12 cellular contexts compared by ENCODE assay signal in the genomic region with DNA sequence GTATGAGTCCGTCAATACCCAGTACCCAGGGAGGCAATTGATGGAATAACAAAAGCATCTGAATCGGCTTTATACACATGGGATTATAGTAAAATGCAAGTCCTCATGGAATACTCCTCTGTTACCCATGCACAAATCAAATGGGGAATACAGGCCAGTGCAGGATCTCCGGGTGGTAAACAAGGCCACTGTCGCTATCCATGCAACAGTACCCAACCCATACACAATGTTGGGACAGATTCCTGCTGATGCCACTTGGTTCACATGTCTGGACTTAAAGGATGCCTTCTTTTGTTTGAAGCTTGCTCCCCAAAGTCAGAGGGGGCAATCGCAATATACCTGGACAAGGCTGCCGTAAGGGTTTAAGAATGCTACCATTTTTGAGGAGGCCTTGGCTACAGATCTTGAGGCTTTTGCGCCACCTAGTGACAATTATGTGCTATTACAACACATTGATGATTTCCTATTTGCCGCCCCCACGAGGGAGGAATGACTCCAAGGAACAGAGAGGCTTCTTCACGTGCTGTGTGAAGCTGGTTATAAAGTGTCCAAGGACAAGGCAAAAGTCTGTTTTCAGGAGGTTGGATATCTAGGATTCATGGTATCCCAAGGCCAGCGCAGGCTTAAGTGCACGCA. TPM values are rescaled to one million over a fixed set of nuclear protein-coding genes. Genes with fewer than 3 reads are reported as not detected.
A peak's percentile ranks its signal among the peaks of the same experiment; 100 is the strongest.
DNase-seq lines count a peak whose midpoint lies in the region; ATAC-seq, FAIRE-seq and TF ChIP-seq lines count a peak whose summit lies in the region.
"Not testable (repeated sequence)": the region's sequence is repeated elsewhere in the genome, so short reads cannot be mapped to it uniquely, and the experiment has no call there.
"Had no signal": no experiment of that assay in that cellular context is flagged by ENCODE, and none has a peak within 500 bp of the region (broad histone marks: within the 10 kb centered on the region; RNA-seq: fewer than 3 reads in every experiment).

No MANE protein-coding gene starts in this region.

- no CpG with 5 or more reads among the region's 12 CpGs for WGBS in H1 (ENCODE audit: extremely low coverage in 1 of 2, insufficient coverage in 1 of 2, insufficient read length in 1 of 2, insufficient replicate concordance in 2 of 2, low coverage in 1 of 2, low lambda C conversion rate in 2 of 2, missing lambda C conversion rate in 1 of 2), 2 experiments

- not testable (repeated sequence) for H3K27ac Mint-ChIP-seq in activated CD8-positive, alpha-beta T cell treated with anti-CD3 and anti-CD28 coated beads for 36 hours; stimulated activated naive CD8-positive, alpha-beta T cell treated with anti-CD3 and anti-CD28 coated beads, Interleukin-15, amount 100 ng/mL, for 72 hours

- not testable (repeated sequence) for H2AK5ac ChIP-seq in H1 (ENCODE audit: low read depth, low read length)

- not testable (repeated sequence) for H3K56ac ChIP-seq in H1 (replicated peaks; ENCODE audit: insufficient read length, low read depth, low read length)

- H3K79me1 ChIP-seq in H1 (ENCODE audit: low read depth, low read length): not testable (repeated sequence)

- not testable (repeated sequence) for H2BK15ac ChIP-seq in H1 (ENCODE audit: low read length)

- H3K4me3 Mint-ChIP-seq in activated CD8-positive, alpha-beta T cell treated with anti-CD3 and anti-CD28 coated beads for 36 hours; stimulated activated naive CD8-positive, alpha-beta T cell treated with anti-CD3 and anti-CD28 coated beads, Interleukin-15, amount 100 ng/mL, for 72 hours: not testable (repeated sequence)

- H3K4me3 ChIP-seq in Panc1 (ENCODE audit: low read depth in 2 of 2, low read length in 2 of 2); H1 (ENCODE audit: extremely low read depth in 1 of 4, insufficient read depth in 2 of 4, low read depth in 3 of 4, low read length in 4 of 4); lower lobe of right lung: not testable (repeated sequence)

- DNase-seq in D721Med (ENCODE audit: insufficient read length, low spot score); Panc1 (ENCODE audit: low read depth, low spot score); activated CD8-positive, alpha-beta T cell treated with anti-CD3 and anti-CD28 coated beads for 36 hours; H1 (ENCODE audit: low read depth in 1 of 2, low spot score in 2 of 2); left ventricle myocardium superior; lower lobe of right lung; stimulated activated naive CD8-positive, alpha-beta T cell treated with anti-CD3 and anti-CD28 coated beads, Interleukin-15, amount 100 ng/mL, for 72 hours: not testable (repeated sequence)

- H3K18ac ChIP-seq in H1 (ENCODE audit: extremely low read depth, low read length): not testable (repeated sequence)

- H3K27me3 ChIP-seq in Panc1 (ENCODE audit: control insufficient read depth, insufficient read depth, low read length); H1 (replicated peaks in 1 of 4; ENCODE audit: control insufficient read depth in 3 of 4, extremely low read depth in 1 of 4, insufficient read depth in 3 of 4, low read length in 3 of 4); lower lobe of right lung (ENCODE audit: low read depth): not testable (repeated sequence)

- not testable (repeated sequence) for TF ChIP-seq EP300 in H1 (IDR thresholded peaks at IDR 0.05; ENCODE audit: borderline replicate concordance in 1 of 2, low read depth in 2 of 2, low read length in 2 of 2)

- H3K14ac ChIP-seq in H1 (ENCODE audit: insufficient read length): not testable (repeated sequence)

- not testable (repeated sequence) for TF ChIP-seq POLR2A in H1 (IDR thresholded peaks at IDR 0.05; ENCODE audit: control extremely low read depth in 1 of 2, low read depth in 2 of 2, low read length in 2 of 2)

- not testable (repeated sequence) for H3K36me3 Mint-ChIP-seq in activated CD8-positive, alpha-beta T cell treated with anti-CD3 and anti-CD28 coated beads for 36 hours (ENCODE audit: low read depth)

- H4K20me1 ChIP-seq in H1 (replicated peaks in 1 of 2; ENCODE audit: control insufficient read depth in 1 of 2, insufficient read depth in 2 of 2, low read length in 2 of 2): not testable (repeated sequence)

- POLR2A ChIA-PET in Panc1 (lab: Charles Lee); activated CD8-positive, alpha-beta T cell treated with anti-CD3 and anti-CD28 coated beads for 36 hours (lab: Charles Lee); H1 (lab: Charles Lee; ENCODE audit: partially characterized antibody): not testable (repeated sequence)

- not testable (repeated sequence) for H2BK120ac ChIP-seq in H1 (replicated peaks; ENCODE audit: low read depth, low read length)

- not testable (repeated sequence) for H3K4me2 ChIP-seq in H1 (ENCODE audit: insufficient read depth in 1 of 2, low read depth in 2 of 2, low read length in 2 of 2)

- not testable (repeated sequence) for H3K9me3 Mint-ChIP-seq in activated CD8-positive, alpha-beta T cell treated with anti-CD3 and anti-CD28 coated beads for 36 hours
- peaks cover 13 to 16% of the 10 kb centered on the region in 2 donors for H3K9me3 Mint-ChIP-seq in stimulated activated naive CD8-positive, alpha-beta T cell treated with anti-CD3 and anti-CD28 coated beads, Interleukin-15, amount 100 ng/mL, for 72 hours

- not testable (repeated sequence) for H3K23me2 ChIP-seq in H1 (ENCODE audit: low read depth, low read length)

- CTCF ChIA-PET in Panc1 (lab: Charles Lee); activated CD8-positive, alpha-beta T cell treated with anti-CD3 and anti-CD28 coated beads for 36 hours (lab: Charles Lee); H1 (lab: Charles Lee; ENCODE audit: partially characterized antibody): not testable (repeated sequence)

- not testable (repeated sequence) for BruUV-seq in Panc1 (replicated peaks; lab: Mats Ljungman, UMichigan)

- H2BK20ac ChIP-seq in H1 (ENCODE audit: low read length): not testable (repeated sequence)

- not testable (repeated sequence) for TF ChIP-seq RAD21 in H1 (IDR thresholded peaks at IDR 0.05 in 1 of 2, conservative IDR thresholded peaks at IDR 0.05 in 1 of 2; ENCODE audit: low read depth in 2 of 2, low read length in 2 of 2)

- not testable (repeated sequence) for H3K27me3 Mint-ChIP-seq in activated CD8-positive, alpha-beta T cell treated with anti-CD3 and anti-CD28 coated beads for 36 hours; stimulated activated naive CD8-positive, alpha-beta T cell treated with anti-CD3 and anti-CD28 coated beads, Interleukin-15, amount 100 ng/mL, for 72 hours

- H3K4me1 Mint-ChIP-seq in activated CD8-positive, alpha-beta T cell treated with anti-CD3 and anti-CD28 coated beads for 36 hours (ENCODE audit: low read depth): peaks cover 10% of the 10 kb centered on the region
- peaks cover 12% of the 10 kb centered on the region for H3K4me1 Mint-ChIP-seq in stimulated activated naive CD8-positive, alpha-beta T cell treated with anti-CD3 and anti-CD28 coated beads, Interleukin-15, amount 100 ng/mL, for 72 hours

- H3K4me1 ChIP-seq in Panc1 (ENCODE audit: control insufficient read depth, insufficient read depth, low read length); H1 (replicated peaks in 1 of 4; ENCODE audit: control insufficient read depth in 3 of 4, insufficient read depth in 4 of 4, low read length in 3 of 4); lower lobe of right lung: not testable (repeated sequence)

- H3K9me3 ChIP-seq in Panc1 (ENCODE audit: control insufficient read depth, insufficient read depth, low read depth, low read length); lower lobe of right lung: not testable (repeated sequence)
- peaks cover 11 to 19% of the 10 kb centered on the region in 2 experiments; a peak in 3 of 4 replicates for H3K9me3 ChIP-seq in H1 (ENCODE audit: insufficient read depth in 2 of 2, low read depth in 1 of 2, low read length in 1 of 2)

- H4K8ac ChIP-seq in H1 (ENCODE audit: extremely low read depth, insufficient read depth, low read length): not testable (repeated sequence)

- H3K23ac ChIP-seq in H1 (ENCODE audit: insufficient read length): not testable (repeated sequence)

- not testable (repeated sequence) for H3K27ac ChIP-seq in Panc1 (ENCODE audit: low read length); H1 (ENCODE audit: low read depth, low read length); lower lobe of right lung

- not testable (repeated sequence) for H4K5ac ChIP-seq in H1 (ENCODE audit: insufficient read length, low read depth, low read length)

- FAIRE-seq in D721Med (lab: Jason Lieb, UNC): peak; percentile 32
- FAIRE-seq in H1 (lab: Jason Lieb, UNC): peak; percentile 98

- H4K91ac ChIP-seq in H1 (replicated peaks; ENCODE audit: insufficient read length, low read length): not testable (repeated sequence)

- H2BK5ac ChIP-seq in H1 (ENCODE audit: low read depth, low read length): not testable (repeated sequence)

- not testable (repeated sequence) for TF ChIP-seq CTCF in D721Med (IDR thresholded peaks at IDR 0.05; ENCODE audit: insufficient read depth, missing control alignments); Panc1 (IDR thresholded peaks at IDR 0.05); activated CD8-positive, alpha-beta T cell treated with anti-CD3 and anti-CD28 coated beads for 36 hours (IDR thresholded peaks at IDR 0.05); H1 (IDR thresholded peaks at IDR 0.05; ENCODE audit: control extremely low read depth in 1 of 3, insufficient read depth in 1 of 3, low read depth in 1 of 3, low read length in 3 of 3); lower lobe of right lung (IDR thresholded peaks at IDR 0.05)

- in situ Hi-C loops in Panc1 (cut with HindIII; ENCODE audit: low pct_unique_long_range_greater_than_20kb, low sequenced_read_pairs): not testable (repeated sequence)

- H2AFZ ChIP-seq in H1 (ENCODE audit: low read length): not testable (repeated sequence)

- H3K9ac ChIP-seq in H1 (replicated peaks in 1 of 4; ENCODE audit: extremely low read depth in 1 of 4, low read depth in 3 of 4, low read length in 3 of 4): not testable (repeated sequence)

- not testable (repeated sequence) for H3K36me3 ChIP-seq in Panc1 (ENCODE audit: control insufficient read depth, insufficient read depth, low read length); H1 (ENCODE audit: control insufficient read depth in 2 of 4, insufficient read depth in 4 of 4, low read length in 3 of 4); lower lobe of right lung

- intact Hi-C loops in Panc1 (cut with micrococcal nuclease; ENCODE audit: unreplicated experiment); activated CD8-positive, alpha-beta T cell treated with anti-CD3 and anti-CD28 coated beads for 36 hours (cut with micrococcal nuclease); left ventricle myocardium superior (cut with micrococcal nuclease); lower lobe of right lung (cut with DNase I): not testable (repeated sequence)

- not testable (repeated sequence) for H3K4ac ChIP-seq in H1 (replicated peaks; ENCODE audit: insufficient read length, low read depth, low read length)

- not testable (repeated sequence) for H2BK12ac ChIP-seq in H1 (ENCODE audit: low read depth, low read length)

- H3K79me2 ChIP-seq in H1 (ENCODE audit: control insufficient read depth in 1 of 2, insufficient read depth in 2 of 2, low read length in 2 of 2): not testable (repeated sequence)

- ATAC-seq in GM19463 (IDR thresholded peaks at IDR 0.05; ENCODE audit: unreplicated experiment): peak; percentile 39
- ATAC-seq in Panc1: peak; percentile 87
- ATAC-seq in activated CD8-positive, alpha-beta T cell treated with anti-CD3 and anti-CD28 coated beads for 36 hours: peak; percentile 47
- peak; percentile 22 for ATAC-seq in left ventricle myocardium superior
- peak; percentile 52 to 78 for ATAC-seq in lower lobe of right lung
- peak; percentile 37 for ATAC-seq in stimulated activated naive CD8-positive, alpha-beta T cell treated with anti-CD3 and anti-CD28 coated beads, Interleukin-15, amount 100 ng/mL, for 72 hours

RNA-seq across cellular contexts. Expression of gene RHOXF2, which starts 8.2 kb away (rescaled TPM):
- not detected for total RNA-seq in Panc1 (2021; ENCODE audit: unreplicated experiment)
- not detected for polyA plus RNA-seq in Panc1 (2012; ENCODE audit: insufficient read length)
- not detected for total RNA-seq in activated CD8-positive, alpha-beta T cell treated with anti-CD3 and anti-CD28 coated beads for 36 hours
- not detected in 2 replicates for total RNA-seq in H1 (2021; fragmentation: NEBNext Ultra II Directional; extraction: Animal tissue kit (Norgen Biotek cat#: 25700))
- not detected in 2 replicates for polyA plus RNA-seq in H1 (2011; rRNA removed)
- polyA plus RNA-seq in H1 (2011; cell fraction: cytosol; rRNA removed): not detected
- polyA plus RNA-seq in H1 (2011; cell fraction: nucleus; rRNA removed): not detected
- not detected in 4 replicates for polyA plus RNA-seq in H1 (2012, experiment 1 of 2)
- not detected for polyA plus RNA-seq in H1 (2012, experiment 2 of 2)
- polyA plus RNA-seq in H1 (2013, experiment 1 of 2): not detected
- not detected for polyA plus RNA-seq in H1 (2013, experiment 2 of 2)
- not detected in 2 replicates for polyA minus RNA-seq in H1 (2011; rRNA and poly(A)+ RNA removed)
- not detected for polyA minus RNA-seq in H1 (2011; cell fraction: cytosol; rRNA and poly(A)+ RNA removed)
- polyA minus RNA-seq in H1 (2011; cell fraction: nucleus; rRNA and poly(A)+ RNA removed): not detected
- total RNA-seq in left ventricle myocardium superior: not detected
- total RNA-seq in lower lobe of right lung: not detected
- total RNA-seq: GM23248, M059J, OCI-LY7, SK-MEL-5 had no signal
- polyA plus RNA-seq: GM23248 had no signal

RNA-seq across cellular contexts. Expression of gene RHOXF1, which starts 34.5 kb away (rescaled TPM):
- total RNA-seq in Panc1 (2021; ENCODE audit: unreplicated experiment): 0.41 TPM
- not detected for polyA plus RNA-seq in Panc1 (2012; ENCODE audit: insufficient read length)
- total RNA-seq in activated CD8-positive, alpha-beta T cell treated with anti-CD3 and anti-CD28 coated beads for 36 hours: not detected
- not detected in 2 replicates for total RNA-seq in H1 (2021; fragmentation: NEBNext Ultra II Directional; extraction: Animal tissue kit (Norgen Biotek cat#: 25700))
- polyA plus RNA-seq in H1 (2011; rRNA removed): not detected in 2 replicates
- 0.27 TPM for polyA plus RNA-seq in H1 (2011; cell fraction: cytosol; rRNA removed)
- 1.2 TPM for polyA plus RNA-seq in H1 (2011; cell fraction: nucleus; rRNA removed)
- polyA plus RNA-seq in H1 (2012, experiment 1 of 2): 0.35 to 0.64 TPM in 2 of 4 replicates, not detected in the others
- not detected for polyA plus RNA-seq in H1 (2012, experiment 2 of 2)
- polyA plus RNA-seq in H1 (2013, experiment 1 of 2): 0.12 TPM
- 0.20 TPM for polyA plus RNA-seq in H1 (2013, experiment 2 of 2)
- not detected in 2 replicates for polyA minus RNA-seq in H1 (2011; rRNA and poly(A)+ RNA removed)
- polyA minus RNA-seq in H1 (2011; cell fraction: cytosol; rRNA and poly(A)+ RNA removed): not detected
- polyA minus RNA-seq in H1 (2011; cell fraction: nucleus; rRNA and poly(A)+ RNA removed): not detected
- total RNA-seq in left ventricle myocardium superior: not detected
- not detected for total RNA-seq in lower lobe of right lung
- total RNA-seq: GM23248, M059J, SK-MEL-5 had no signal
- polyA plus RNA-seq: GM23248 had no signal

Comparison
In these comparisons a context has a peak if more than half of its experiments do, and no peak if none do; other contexts are left out.
1. ATAC-seq: peak in every context shown above with its lines; median percentile 87 in Panc1; 65 in lower lobe of right lung; 47 in activated CD8-positive, alpha-beta T cell treated with anti-CD3 and anti-CD28 coated beads for 36 hours; 39 in GM19463; 37 in stimulated activated naive CD8-positive, alpha-beta T cell treated with anti-CD3 and anti-CD28 coated beads, Interleukin-15, amount 100 ng/mL, for 72 hours; 22 in left ventricle myocardium superior.